In genomic region chr9:14075218-14075617, GRCh38 we compare ENCODE assay signal across 15 cellular contexts.
"Had no signal": no experiment of that assay in that cellular context is flagged by ENCODE, and none has a peak within 500 bp of the region (broad histone marks: within the 10 kb centered on the region; RNA-seq: fewer than 3 reads in every experiment).

No MANE protein-coding gene starts in this region.

- ATAC-seq: heart left ventricle; natural killer cell treated with Interleukin-12 subunit alpha and Interleukin-12 subunit beta and Interleukin-15 and Interleukin-18, amount 100 ng/mL, for 72 hours; stimulated activated naive B cell treated with anti-CD40 and anti-IgM and Interleukin-4, amounts not matched to agents 10 μg/mL and 1 μg/mL and 100 μg/mL, for 72 hours had no signal

- DNase-seq: activated CD4-positive, alpha-beta T cell treated with anti-CD3 and anti-CD28 coated beads, Interleukin-2, amount 10 ng/mL, durations not matched to agents 7 days and 5 days; activated CD8-positive, alpha-beta memory T cell treated with anti-CD3 and anti-CD28 coated beads for 24 hours; activated naive CD8-positive, alpha-beta T cell treated with anti-CD3 and anti-CD28 coated beads for 36 hours; anterior cingulate cortex; brain microvascular endothelial cell; effector memory CD4-positive, alpha-beta T cell; heart left ventricle; immature natural killer cell; nucleus accumbens; stimulated activated CD4-positive, alpha-beta T cell treated with anti-CD3 and anti-CD28 coated beads, Interleukin-15, amount 100 ng/mL, for 24 hours; stimulated activated CD4-positive, alpha-beta T cell treated with anti-CD3 and anti-CD28 coated beads, Interleukin-4, amount 100 ng/mL, for 1 hour; stimulated activated naive B cell treated with anti-CD40 and anti-IgM and Interleukin-4, amounts not matched to agents 10 μg/mL and 1 μg/mL and 100 μg/mL, for 72 hours; tibial artery; uterus had no signal
